Comparison of ENCODE assay signal across 35 cellular contexts in genomic region chr5:150252489-150252888, GRCh38. TPM values are rescaled to one million over a fixed set of nuclear protein-coding genes. Genes with fewer than 3 reads are reported as not detected.
"Had no signal": no experiment of that assay in that cellular context is flagged by ENCODE, and none has a peak within 500 bp of the region (broad histone marks: within the 10 kb centered on the region; RNA-seq: fewer than 3 reads in every experiment).

No MANE protein-coding gene starts in this region.

- H3K36me3 ChIP-seq: adrenal gland, colonic mucosa, esophagus squamous epithelium, gastroesophageal sphincter, heart right ventricle had no signal

- H3K27ac Mint-ChIP-seq: activated CD4-positive, alpha-beta memory T cell treated with anti-CD3 and anti-CD28 coated beads for 36 hours; activated CD4-positive, alpha-beta T cell treated with anti-CD3 and anti-CD28 coated beads for 36 hours; activated CD4-positive, alpha-beta T cell treated with anti-CD3 and anti-CD28 coated beads, Interleukin-2, amount 10 ng/mL, durations not matched to agents 24 days and 14 days; activated CD8-positive, alpha-beta memory T cell treated with anti-CD3 and anti-CD28 coated beads, Interleukin-2, amount 10 ng/mL, durations not matched to agents 7 days and 5 days; activated naive CD4-positive, alpha-beta T cell treated with anti-CD3 and anti-CD28 coated beads for 36 hours; activated naive CD4-positive, alpha-beta T cell treated with anti-CD3 and anti-CD28 coated beads, Interleukin-2, amount 50 U/mL, for 24 hours; activated naive CD8-positive, alpha-beta T cell treated with anti-CD3 and anti-CD28 coated beads for 36 hours; activated naive CD8-positive, alpha-beta T cell treated with anti-CD3 and anti-CD28 coated beads, Interleukin-2, amount 50 U/mL, for 24 hours; activated T-helper 1 cell treated with anti-CD3 and anti-CD28 coated beads, Interleukin-12 subunit alpha, Interleukin-12 subunit beta, Interleukin-2, Interleukin-4 antibody, amounts not matched to agents 30 ng/mL and 10 ng/mL and 1 ng/mL, durations not matched to agents 14 hours and 24 hours and 36 hours; activated T-helper 2 cell treated with anti-CD3 and anti-CD28 coated beads, Interferon-gamma antibody, Interleukin-2, Interleukin-4, amounts not matched to agents 10 μg/mL and 5 μg/mL and 100 μg/mL, durations not matched to agents 14 hours and 24 hours and 36 hours had no signal

- DNase-seq: activated CD4-positive, alpha-beta memory T cell treated with anti-CD3 and anti-CD28 coated beads for 36 hours; activated CD4-positive, alpha-beta T cell treated with anti-CD3 and anti-CD28 coated beads for 36 hours; activated CD4-positive, alpha-beta T cell treated with anti-CD3 and anti-CD28 coated beads, Interleukin-2, amount 10 ng/mL, durations not matched to agents 24 days and 14 days; activated CD4-positive, CD25-positive, alpha-beta regulatory T cell; activated CD4-positive, CD25-positive, alpha-beta regulatory T cell treated with anti-CD3 and anti-CD28 coated beads, Interleukin-2, amount 50 U/mL, for 72 hours; activated CD8-positive, alpha-beta memory T cell treated with anti-CD3 and anti-CD28 coated beads, Interleukin-2, amount 10 ng/mL, durations not matched to agents 7 days and 5 days; activated CD8-positive, alpha-beta memory T cell treated with anti-CD3 and anti-CD28 coated beads, Interleukin-2, amount 50 U/mL, for 4 hours; activated CD8-positive, alpha-beta T cell treated with anti-CD3 and anti-CD28 coated beads, Interleukin-2, amount 10 ng/mL, durations not matched to agents 7 days and 5 days; activated effector memory CD4-positive, alpha-beta T cell treated with anti-CD3 and anti-CD28 coated beads, Interleukin-2, amount 50 U/mL, for 16 hours; activated naive CD4-positive, alpha-beta T cell treated with anti-CD3 and anti-CD28 coated beads for 36 hours; activated naive CD8-positive, alpha-beta T cell treated with anti-CD3 and anti-CD28 coated beads for 36 hours; activated naive CD8-positive, alpha-beta T cell treated with anti-CD3 and anti-CD28 coated beads, Interleukin-2, amount 50 U/mL, for 24 hours; activated T-cell treated with anti-CD3 and anti-CD28 coated beads, Interleukin-2, amount 50 U/mL, for 1 hour; activated T-cell treated with anti-CD3 and anti-CD28 coated beads, Interleukin-2, amount 50 U/mL, for 48 hours; adrenal gland; amygdala; body of pancreas; central memory CD4-positive, alpha-beta T cell; cerebellar nuclear complex; colonic mucosa; effector CD8-positive, alpha-beta T cell; esophagus squamous epithelium; foreskin melanocyte; heart right ventricle; T-helper 2 cell had no signal

- H3K4me3 Mint-ChIP-seq: activated CD4-positive, alpha-beta memory T cell treated with anti-CD3 and anti-CD28 coated beads for 36 hours; activated CD4-positive, alpha-beta T cell treated with anti-CD3 and anti-CD28 coated beads for 36 hours; activated CD4-positive, alpha-beta T cell treated with anti-CD3 and anti-CD28 coated beads, Interleukin-2, amount 10 ng/mL, durations not matched to agents 24 days and 14 days; activated CD8-positive, alpha-beta memory T cell treated with anti-CD3 and anti-CD28 coated beads, Interleukin-2, amount 10 ng/mL, durations not matched to agents 7 days and 5 days; activated CD8-positive, alpha-beta T cell treated with anti-CD3 and anti-CD28 coated beads, Interleukin-2, amount 10 ng/mL, durations not matched to agents 7 days and 5 days; activated naive CD4-positive, alpha-beta T cell treated with anti-CD3 and anti-CD28 coated beads for 36 hours; activated naive CD4-positive, alpha-beta T cell treated with anti-CD3 and anti-CD28 coated beads, Interleukin-2, amount 50 U/mL, for 24 hours; activated naive CD8-positive, alpha-beta T cell treated with anti-CD3 and anti-CD28 coated beads for 36 hours; activated naive CD8-positive, alpha-beta T cell treated with anti-CD3 and anti-CD28 coated beads, Interleukin-2, amount 50 U/mL, for 24 hours; activated T-helper 1 cell treated with anti-CD3 and anti-CD28 coated beads, Interleukin-12 subunit alpha, Interleukin-12 subunit beta, Interleukin-2, Interleukin-4 antibody, amounts not matched to agents 30 ng/mL and 10 ng/mL and 1 ng/mL, durations not matched to agents 14 hours and 24 hours and 36 hours had no signal

- ATAC-seq: activated CD4-positive, alpha-beta T cell treated with anti-CD3 and anti-CD28 coated beads for 36 hours; activated CD8-positive, alpha-beta memory T cell treated with anti-CD3 and anti-CD28 coated beads, Interleukin-2, amount 10 ng/mL, durations not matched to agents 7 days and 5 days; activated CD8-positive, alpha-beta T cell treated with anti-CD3 and anti-CD28 coated beads, Interleukin-2, amount 10 ng/mL, durations not matched to agents 7 days and 5 days; activated naive CD8-positive, alpha-beta T cell treated with anti-CD3 and anti-CD28 coated beads, Interleukin-2, amount 50 U/mL, for 24 hours; body of pancreas; gastroesophageal sphincter; heart right ventricle had no signal

- H3K27me3 ChIP-seq: adrenal gland, body of pancreas, colonic mucosa, gastroesophageal sphincter, heart right ventricle had no signal

- H3K4me3 ChIP-seq: adrenal gland, body of pancreas, colonic mucosa, esophagus squamous epithelium, gastroesophageal sphincter, heart right ventricle had no signal

- H3K4me1 ChIP-seq: adrenal gland, body of pancreas, colonic mucosa had no signal

- H3K27ac ChIP-seq: adrenal gland, body of pancreas, colonic mucosa, epithelial cell of prostate, esophagus squamous epithelium, gastroesophageal sphincter, heart right ventricle had no signal

- H3K36me3 Mint-ChIP-seq: activated CD4-positive, alpha-beta memory T cell treated with anti-CD3 and anti-CD28 coated beads for 36 hours; activated CD8-positive, alpha-beta memory T cell treated with anti-CD3 and anti-CD28 coated beads, Interleukin-2, amount 10 ng/mL, durations not matched to agents 7 days and 5 days; activated naive CD4-positive, alpha-beta T cell treated with anti-CD3 and anti-CD28 coated beads, Interleukin-2, amount 50 U/mL, for 24 hours; activated naive CD8-positive, alpha-beta T cell treated with anti-CD3 and anti-CD28 coated beads for 36 hours had no signal

- H3K9me3 Mint-ChIP-seq: activated CD4-positive, alpha-beta memory T cell treated with anti-CD3 and anti-CD28 coated beads for 36 hours; activated CD4-positive, alpha-beta T cell treated with anti-CD3 and anti-CD28 coated beads, Interleukin-2, amount 10 ng/mL, durations not matched to agents 24 days and 14 days; activated naive CD4-positive, alpha-beta T cell treated with anti-CD3 and anti-CD28 coated beads for 36 hours; activated naive CD4-positive, alpha-beta T cell treated with anti-CD3 and anti-CD28 coated beads, Interleukin-2, amount 50 U/mL, for 24 hours; activated naive CD8-positive, alpha-beta T cell treated with anti-CD3 and anti-CD28 coated beads for 36 hours; activated naive CD8-positive, alpha-beta T cell treated with anti-CD3 and anti-CD28 coated beads, Interleukin-2, amount 50 U/mL, for 24 hours; activated T-helper 1 cell treated with anti-CD3 and anti-CD28 coated beads, Interleukin-12 subunit alpha, Interleukin-12 subunit beta, Interleukin-2, Interleukin-4 antibody, amounts not matched to agents 30 ng/mL and 10 ng/mL and 1 ng/mL, durations not matched to agents 14 hours and 24 hours and 36 hours; activated T-helper 2 cell treated with anti-CD3 and anti-CD28 coated beads, Interferon-gamma antibody, Interleukin-2, Interleukin-4, amounts not matched to agents 10 μg/mL and 5 μg/mL and 100 μg/mL, durations not matched to agents 14 hours and 24 hours and 36 hours had no signal

- H3K27me3 Mint-ChIP-seq: activated CD4-positive, alpha-beta T cell treated with anti-CD3 and anti-CD28 coated beads for 36 hours; activated CD4-positive, alpha-beta T cell treated with anti-CD3 and anti-CD28 coated beads, Interleukin-2, amount 10 ng/mL, durations not matched to agents 24 days and 14 days; activated CD8-positive, alpha-beta memory T cell treated with anti-CD3 and anti-CD28 coated beads, Interleukin-2, amount 10 ng/mL, durations not matched to agents 7 days and 5 days; activated naive CD4-positive, alpha-beta T cell treated with anti-CD3 and anti-CD28 coated beads, Interleukin-2, amount 50 U/mL, for 24 hours; activated naive CD8-positive, alpha-beta T cell treated with anti-CD3 and anti-CD28 coated beads for 36 hours had no signal

- H3K9me3 ChIP-seq: adrenal gland, body of pancreas, colonic mucosa, esophagus squamous epithelium, gastroesophageal sphincter, heart right ventricle had no signal

- H3K4me1 Mint-ChIP-seq: activated CD4-positive, alpha-beta T cell treated with anti-CD3 and anti-CD28 coated beads for 36 hours; activated CD4-positive, alpha-beta T cell treated with anti-CD3 and anti-CD28 coated beads, Interleukin-2, amount 10 ng/mL, durations not matched to agents 24 days and 14 days; activated CD8-positive, alpha-beta memory T cell treated with anti-CD3 and anti-CD28 coated beads, Interleukin-2, amount 10 ng/mL, durations not matched to agents 7 days and 5 days; activated naive CD4-positive, alpha-beta T cell treated with anti-CD3 and anti-CD28 coated beads, Interleukin-2, amount 50 U/mL, for 24 hours; activated naive CD8-positive, alpha-beta T cell treated with anti-CD3 and anti-CD28 coated beads for 36 hours; activated naive CD8-positive, alpha-beta T cell treated with anti-CD3 and anti-CD28 coated beads, Interleukin-2, amount 50 U/mL, for 24 hours had no signal

RNA-seq across cellular contexts. Expression of gene CAMK2A, which starts 37.1 kb away (rescaled TPM):
- total RNA-seq: activated CD4-positive, alpha-beta memory T cell treated with anti-CD3 and anti-CD28 coated beads for 36 hours; activated CD4-positive, alpha-beta T cell treated with anti-CD3 and anti-CD28 coated beads for 36 hours; activated CD4-positive, alpha-beta T cell treated with anti-CD3 and anti-CD28 coated beads, Interleukin-2, amount 10 ng/mL, durations not matched to agents 24 days and 14 days; activated CD8-positive, alpha-beta memory T cell treated with anti-CD3 and anti-CD28 coated beads for 36 hours; activated CD8-positive, alpha-beta memory T cell treated with anti-CD3 and anti-CD28 coated beads, Interleukin-2, amount 10 ng/mL, durations not matched to agents 7 days and 5 days; activated CD8-positive, alpha-beta T cell treated with anti-CD3 and anti-CD28 coated beads, Interleukin-2, amount 10 ng/mL, durations not matched to agents 7 days and 5 days; activated naive CD4-positive, alpha-beta T cell treated with anti-CD3 and anti-CD28 coated beads for 36 hours; activated naive CD8-positive, alpha-beta T cell treated with anti-CD3 and anti-CD28 coated beads for 36 hours; activated T-helper 1 cell treated with anti-CD3 and anti-CD28 coated beads, Interleukin-12 subunit alpha, Interleukin-12 subunit beta, Interleukin-2, Interleukin-4 antibody, amounts not matched to agents 30 ng/mL and 10 ng/mL and 1 ng/mL, durations not matched to agents 14 hours and 24 hours and 36 hours; activated T-helper 2 cell treated with anti-CD3 and anti-CD28 coated beads, Interferon-gamma antibody, Interleukin-2, Interleukin-4, amounts not matched to agents 10 μg/mL and 5 μg/mL and 100 μg/mL, durations not matched to agents 14 hours and 24 hours and 36 hours; dermis microvascular lymphatic vessel endothelial cell; endothelial cell of umbilical vein; glomerular endothelial cell had no signal
- polyA plus RNA-seq: endothelial cell of umbilical vein had no signal

RNA-seq across cellular contexts. Expression of gene ARSI, which starts 50.2 kb away (rescaled TPM):
- total RNA-seq: activated CD4-positive, alpha-beta memory T cell treated with anti-CD3 and anti-CD28 coated beads for 36 hours; activated CD4-positive, alpha-beta T cell treated with anti-CD3 and anti-CD28 coated beads for 36 hours; activated CD4-positive, alpha-beta T cell treated with anti-CD3 and anti-CD28 coated beads, Interleukin-2, amount 10 ng/mL, durations not matched to agents 24 days and 14 days; activated CD8-positive, alpha-beta memory T cell treated with anti-CD3 and anti-CD28 coated beads for 36 hours; activated CD8-positive, alpha-beta memory T cell treated with anti-CD3 and anti-CD28 coated beads, Interleukin-2, amount 10 ng/mL, durations not matched to agents 7 days and 5 days; activated CD8-positive, alpha-beta T cell treated with anti-CD3 and anti-CD28 coated beads, Interleukin-2, amount 10 ng/mL, durations not matched to agents 7 days and 5 days; activated naive CD4-positive, alpha-beta T cell treated with anti-CD3 and anti-CD28 coated beads for 36 hours; activated naive CD8-positive, alpha-beta T cell treated with anti-CD3 and anti-CD28 coated beads for 36 hours; activated T-helper 1 cell treated with anti-CD3 and anti-CD28 coated beads, Interleukin-12 subunit alpha, Interleukin-12 subunit beta, Interleukin-2, Interleukin-4 antibody, amounts not matched to agents 30 ng/mL and 10 ng/mL and 1 ng/mL, durations not matched to agents 14 hours and 24 hours and 36 hours; activated T-helper 2 cell treated with anti-CD3 and anti-CD28 coated beads, Interferon-gamma antibody, Interleukin-2, Interleukin-4, amounts not matched to agents 10 μg/mL and 5 μg/mL and 100 μg/mL, durations not matched to agents 14 hours and 24 hours and 36 hours had no signal
- polyA plus RNA-seq: aorta had no signal
